17 cellular contexts compared by ENCODE assay signal in the genomic region with DNA sequence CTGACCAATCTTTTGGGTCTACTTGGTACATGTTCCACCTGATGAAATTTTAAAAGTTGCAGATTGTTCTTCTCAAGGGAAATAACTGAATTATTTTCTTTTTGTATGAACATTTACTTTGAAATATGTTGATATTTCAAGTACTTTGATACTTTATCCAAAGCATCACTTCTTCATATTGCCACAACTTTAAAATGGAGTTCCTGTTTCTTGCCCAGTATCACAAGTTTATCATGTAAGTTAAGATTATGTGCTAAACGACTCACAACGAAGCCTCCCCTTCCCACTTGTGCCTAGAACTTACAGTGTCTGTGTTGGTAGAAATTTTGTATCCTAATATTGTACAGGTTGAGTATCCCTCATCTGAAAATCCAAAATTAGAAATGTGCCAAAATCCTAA.
"Had no signal": no experiment of that assay in that cellular context is flagged by ENCODE, and none has a peak within 500 bp of the region (broad histone marks: within the 10 kb centered on the region; RNA-seq: fewer than 3 reads in every experiment).

No MANE protein-coding gene starts in this region.

- H3K27me3 Mint-ChIP-seq: activated naive CD4-positive, alpha-beta T cell treated with anti-CD3 and anti-CD28 coated beads, Interleukin-2, amount 10 ng/mL, durations not matched to agents 7 days and 5 days; stimulated activated naive CD8-positive, alpha-beta T cell treated with anti-CD3 and anti-CD28 coated beads, Interleukin-15, Interleukin-2, amounts not matched to agents 100 ng/mL and 50 ng/mL, for 24 hours had no signal

- H3K36me3 Mint-ChIP-seq: activated naive CD4-positive, alpha-beta T cell treated with anti-CD3 and anti-CD28 coated beads, Interleukin-2, amount 10 ng/mL, durations not matched to agents 7 days and 5 days; mesothelial cell of epicardium had no signal

- H3K4me1 ChIP-seq: prostate gland had no signal

- H3K27ac ChIP-seq: prostate gland, WERI-Rb-1 had no signal

- H3K9me3 ChIP-seq: prostate gland, suprapubic skin had no signal

- H3K36me3 ChIP-seq: prostate gland, suprapubic skin, WERI-Rb-1 had no signal

- ATAC-seq: left colon had no signal

- H3K27me3 ChIP-seq: suprapubic skin had no signal

- H3K4me3 ChIP-seq: lung, prostate gland, suprapubic skin had no signal

- H3K9me3 Mint-ChIP-seq: activated naive CD4-positive, alpha-beta T cell treated with anti-CD3 and anti-CD28 coated beads, Interleukin-2, amount 10 ng/mL, durations not matched to agents 7 days and 5 days; mesothelial cell of epicardium; stimulated activated naive CD8-positive, alpha-beta T cell treated with anti-CD3 and anti-CD28 coated beads, Interleukin-15, Interleukin-2, amounts not matched to agents 100 ng/mL and 50 ng/mL, for 24 hours; T-helper 2 cell treated with Interferon-gamma antibody and Interleukin-4, amounts not matched to agents 5 μg/mL and 100 μg/mL, for 36 hours had no signal

- FAIRE-seq: astrocyte, endometrium, small intestine had no signal

- DNase-seq: activated CD4-positive, alpha-beta T cell treated with anti-CD3 and anti-CD28 coated beads, Interleukin-2, amount 50 U/mL, for 48 hours; activated naive CD4-positive, alpha-beta T cell treated with anti-CD3 and anti-CD28 coated beads, Interleukin-2, amount 10 ng/mL, durations not matched to agents 7 days and 5 days; left colon; right cardiac atrium; small intestine; stimulated activated CD4-positive, alpha-beta T cell treated with anti-CD3 and anti-CD28 coated beads, Interleukin-4, amount 100 ng/mL, for 4 hours; stimulated activated CD8-positive, alpha-beta memory T cell treated with anti-CD3 and anti-CD28 coated beads, Interleukin-4, amount 100 ng/mL, for 48 hours; trophoblast cell; WERI-Rb-1 had no signal

- H3K27ac Mint-ChIP-seq: activated naive CD4-positive, alpha-beta T cell treated with anti-CD3 and anti-CD28 coated beads, Interleukin-2, amount 10 ng/mL, durations not matched to agents 7 days and 5 days; mesothelial cell of epicardium had no signal

- H3K4me3 Mint-ChIP-seq: activated naive CD4-positive, alpha-beta T cell treated with anti-CD3 and anti-CD28 coated beads, Interleukin-2, amount 10 ng/mL, durations not matched to agents 7 days and 5 days; mesothelial cell of epicardium; T-helper 2 cell treated with Interferon-gamma antibody and Interleukin-4, amounts not matched to agents 5 μg/mL and 100 μg/mL, for 36 hours had no signal
